Comparison of ENCODE assay signal across 16 cellular contexts in the genomic region with DNA sequence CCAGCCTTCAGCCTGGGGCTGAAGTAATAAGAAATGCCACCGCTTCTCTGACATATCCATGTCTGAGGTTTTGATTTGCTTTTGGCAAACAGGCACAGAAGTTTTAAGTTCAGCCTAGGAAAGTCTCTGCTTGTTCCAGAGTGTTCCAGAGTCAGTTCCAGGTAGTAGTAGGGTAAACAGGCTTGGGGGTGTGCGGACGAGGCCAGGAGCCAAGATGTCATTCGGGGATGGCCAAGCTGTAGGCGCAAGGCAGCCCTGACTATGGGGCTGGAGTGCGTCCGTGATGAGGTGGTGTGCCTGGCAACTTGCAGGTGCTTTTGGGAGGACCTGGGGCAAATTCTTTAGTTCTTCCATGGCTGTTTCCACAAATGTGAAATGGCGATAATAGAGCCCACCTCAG.
"Had no signal": no experiment of that assay in that cellular context is flagged by ENCODE, and none has a peak within 500 bp of the region (broad histone marks: within the 10 kb centered on the region; RNA-seq: fewer than 3 reads in every experiment).

No MANE protein-coding gene starts in this region.

- H3K36me3 Mint-ChIP-seq: natural killer cell had no signal

- H3K4me3 Mint-ChIP-seq: dendritic cell treated with granulocyte-macrophage colony-stimulating factor and Interleukin-4, amounts not matched to agents 40 ng/mL and 50 ng/mL, for 4 days; effector memory CD8-positive, alpha-beta T cell; natural killer cell; neural crest cell had no signal

- H3K36me3 ChIP-seq: esophagus squamous epithelium, right atrium auricular region, suprapubic skin, tibial artery, upper lobe of right lung, vagina had no signal

- DNase-seq: effector memory CD8-positive, alpha-beta T cell; esophagus squamous epithelium; foreskin keratinocyte; kidney glomerular epithelial cell; mucosa of descending colon; natural killer cell; stimulated activated CD4-positive, alpha-beta T cell treated with anti-CD3 and anti-CD28 coated beads, Interleukin-2, amount 100 ng/mL, for 48 hours; stimulated activated naive CD4-positive, alpha-beta T cell treated with Interleukin-2 at 50 U/mL for 16 hours; tibial artery; upper lobe of right lung had no signal

- H3K9me3 ChIP-seq: esophagus squamous epithelium, mucosa of descending colon, right atrium auricular region, suprapubic skin, tibial artery, upper lobe of right lung, vagina had no signal

- H3K9me3 Mint-ChIP-seq: dendritic cell treated with granulocyte-macrophage colony-stimulating factor and Interleukin-4, amounts not matched to agents 40 ng/mL and 50 ng/mL, for 4 days; effector memory CD8-positive, alpha-beta T cell; natural killer cell had no signal

- H3K4me3 ChIP-seq: esophagus squamous epithelium, mucosa of descending colon, right atrium auricular region, smooth muscle cell, suprapubic skin, tibial artery, upper lobe of right lung, vagina had no signal

- H3K27me3 Mint-ChIP-seq: effector memory CD8-positive, alpha-beta T cell had no signal

- H3K27me3 ChIP-seq: foreskin keratinocyte, right atrium auricular region, upper lobe of right lung, vagina had no signal

- ATAC-seq: effector memory CD8-positive, alpha-beta T cell; foreskin keratinocyte; mucosa of descending colon; natural killer cell; upper lobe of right lung had no signal

- H3K4me1 Mint-ChIP-seq: neural crest cell had no signal

- H3K4me1 ChIP-seq: foreskin keratinocyte, suprapubic skin, tibial artery, upper lobe of right lung had no signal

- H3K27ac Mint-ChIP-seq: dendritic cell treated with granulocyte-macrophage colony-stimulating factor and Interleukin-4, amounts not matched to agents 40 ng/mL and 50 ng/mL, for 4 days; effector memory CD8-positive, alpha-beta T cell; natural killer cell had no signal
